ENCODE assay signal across 1 cellular context in the genomic region with DNA sequence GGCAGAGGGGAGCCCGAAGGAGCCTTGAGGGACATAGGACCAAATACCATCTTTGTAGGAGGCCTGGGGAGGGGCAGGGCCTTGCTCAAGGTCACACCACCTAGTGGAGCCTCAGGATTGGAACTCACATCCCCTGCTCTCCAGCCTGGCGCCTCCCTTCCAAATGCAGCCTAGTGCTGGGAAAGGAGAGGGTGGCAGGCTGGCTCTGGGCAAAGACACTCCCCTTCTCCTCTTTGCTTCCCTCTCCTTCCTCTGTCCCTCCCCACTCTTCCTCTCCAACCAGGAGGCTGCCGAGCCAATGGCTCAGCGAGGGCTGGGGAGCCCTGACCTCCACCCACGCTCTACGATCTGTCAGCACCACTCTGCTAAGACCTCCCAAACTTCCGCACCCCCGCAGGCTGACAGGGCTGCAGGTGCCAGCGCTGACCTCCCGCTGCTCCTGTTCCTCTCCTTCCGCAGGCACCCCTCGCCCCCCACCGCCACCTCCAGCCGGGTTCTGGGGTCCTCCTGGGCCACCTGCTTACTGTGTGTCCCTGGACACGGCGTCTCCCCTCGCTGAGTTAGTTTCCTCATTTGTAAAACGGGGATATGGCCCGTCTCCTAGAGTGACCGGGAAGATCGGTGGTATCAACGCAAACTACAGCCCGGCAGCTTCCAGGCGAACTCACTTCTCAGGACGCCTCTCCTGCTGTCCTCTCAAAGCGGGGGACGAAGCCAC.
TF ChIP-seq lines count a peak whose summit lies in the region.

No MANE protein-coding gene starts in this region.

TF ChIP-seq in HepG2, 621 proteins besides CTCF, POLR2A, EP300 and RAD21 (continued from another document and continues in another):
- TF ChIP-seq, protein P1, sequence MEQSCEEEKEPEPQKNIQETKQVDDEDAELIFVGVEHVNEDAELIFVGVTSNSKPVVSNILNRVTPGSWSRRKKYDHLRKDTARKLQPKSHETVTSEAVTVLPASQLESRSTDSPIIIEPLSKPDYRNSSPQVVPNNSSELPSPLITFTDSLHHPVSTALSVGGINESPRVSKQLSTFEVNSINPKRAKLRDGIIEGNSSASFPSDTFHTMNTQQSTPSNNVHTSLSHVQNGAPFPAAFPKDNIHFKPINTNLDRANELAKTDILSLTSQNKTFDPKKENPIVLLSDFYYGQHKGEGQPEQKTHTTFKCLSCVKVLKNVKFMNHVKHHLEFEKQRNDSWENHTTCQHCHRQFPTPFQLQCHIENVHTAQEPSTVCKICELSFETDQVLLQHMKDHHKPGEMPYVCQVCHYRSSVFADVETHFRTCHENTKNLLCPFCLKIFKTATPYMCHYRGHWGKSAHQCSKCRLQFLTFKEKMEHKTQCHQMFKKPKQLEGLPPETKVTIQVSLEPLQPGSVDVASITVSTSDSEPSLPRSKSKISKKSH (CRISPR knock-in tag; IDR thresholded peaks at IDR 0.05; ENCODE audit: borderline replicate concordance), result no peak
- TF ChIP-seq, protein P2, sequence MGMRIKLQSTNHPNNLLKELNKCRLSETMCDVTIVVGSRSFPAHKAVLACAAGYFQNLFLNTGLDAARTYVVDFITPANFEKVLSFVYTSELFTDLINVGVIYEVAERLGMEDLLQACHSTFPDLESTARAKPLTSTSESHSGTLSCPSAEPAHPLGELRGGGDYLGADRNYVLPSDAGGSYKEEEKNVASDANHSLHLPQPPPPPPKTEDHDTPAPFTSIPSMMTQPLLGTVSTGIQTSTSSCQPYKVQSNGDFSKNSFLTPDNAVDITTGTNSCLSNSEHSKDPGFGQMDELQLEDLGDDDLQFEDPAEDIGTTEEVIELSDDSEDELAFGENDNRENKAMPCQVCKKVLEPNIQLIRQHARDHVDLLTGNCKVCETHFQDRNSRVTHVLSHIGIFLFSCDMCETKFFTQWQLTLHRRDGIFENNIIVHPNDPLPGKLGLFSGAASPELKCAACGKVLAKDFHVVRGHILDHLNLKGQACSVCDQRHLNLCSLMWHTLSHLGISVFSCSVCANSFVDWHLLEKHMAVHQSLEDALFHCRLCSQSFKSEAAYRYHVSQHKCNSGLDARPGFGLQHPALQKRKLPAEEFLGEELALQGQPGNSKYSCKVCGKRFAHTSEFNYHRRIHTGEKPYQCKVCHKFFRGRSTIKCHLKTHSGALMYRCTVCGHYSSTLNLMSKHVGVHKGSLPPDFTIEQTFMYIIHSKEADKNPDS (CRISPR knock-in tag; IDR thresholded peaks at IDR 0.05), result no peak
- no peak for TF ChIP-seq IKZF4 (CRISPR knock-in tag; IDR thresholded peaks at IDR 0.05; ENCODE audit: borderline replicate concordance, low read depth, not compliant biosample characterization)
- no peak for TF ChIP-seq FIP1L1 (IDR thresholded peaks at IDR 0.05; ENCODE audit: borderline replicate concordance, insufficient read depth, low read depth, low read length)
- TF ChIP-seq TEAD3 (CRISPR knock-in tag; optimal IDR thresholded peaks at IDR 0.05; ENCODE audit: borderline replicate concordance), result peak; percentile 63
- TF ChIP-seq, protein P3, sequence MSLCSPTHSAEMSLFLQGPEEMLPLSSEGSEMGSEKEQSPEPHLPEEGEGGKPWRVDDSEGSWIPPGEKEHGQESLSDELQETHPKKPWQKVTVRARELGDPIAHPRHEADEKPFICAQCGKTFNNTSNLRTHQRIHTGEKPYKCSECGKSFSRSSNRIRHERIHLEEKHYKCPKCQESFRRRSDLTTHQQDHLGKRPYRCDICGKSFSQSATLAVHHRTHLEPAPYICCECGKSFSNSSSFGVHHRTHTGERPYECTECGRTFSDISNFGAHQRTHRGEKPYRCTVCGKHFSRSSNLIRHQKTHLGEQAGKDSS (CRISPR knock-in tag; IDR thresholded peaks at IDR 0.05; ENCODE audit: borderline replicate concordance, low read depth), result no peak; the same call in 1 of the 2 replicates
- TF ChIP-seq SALL1 (CRISPR knock-in tag; IDR thresholded peaks at IDR 0.05), result 0 out of 2 replicates have a peak, but pooled peaks have one; percentile 57
- TF ChIP-seq, protein P4, sequence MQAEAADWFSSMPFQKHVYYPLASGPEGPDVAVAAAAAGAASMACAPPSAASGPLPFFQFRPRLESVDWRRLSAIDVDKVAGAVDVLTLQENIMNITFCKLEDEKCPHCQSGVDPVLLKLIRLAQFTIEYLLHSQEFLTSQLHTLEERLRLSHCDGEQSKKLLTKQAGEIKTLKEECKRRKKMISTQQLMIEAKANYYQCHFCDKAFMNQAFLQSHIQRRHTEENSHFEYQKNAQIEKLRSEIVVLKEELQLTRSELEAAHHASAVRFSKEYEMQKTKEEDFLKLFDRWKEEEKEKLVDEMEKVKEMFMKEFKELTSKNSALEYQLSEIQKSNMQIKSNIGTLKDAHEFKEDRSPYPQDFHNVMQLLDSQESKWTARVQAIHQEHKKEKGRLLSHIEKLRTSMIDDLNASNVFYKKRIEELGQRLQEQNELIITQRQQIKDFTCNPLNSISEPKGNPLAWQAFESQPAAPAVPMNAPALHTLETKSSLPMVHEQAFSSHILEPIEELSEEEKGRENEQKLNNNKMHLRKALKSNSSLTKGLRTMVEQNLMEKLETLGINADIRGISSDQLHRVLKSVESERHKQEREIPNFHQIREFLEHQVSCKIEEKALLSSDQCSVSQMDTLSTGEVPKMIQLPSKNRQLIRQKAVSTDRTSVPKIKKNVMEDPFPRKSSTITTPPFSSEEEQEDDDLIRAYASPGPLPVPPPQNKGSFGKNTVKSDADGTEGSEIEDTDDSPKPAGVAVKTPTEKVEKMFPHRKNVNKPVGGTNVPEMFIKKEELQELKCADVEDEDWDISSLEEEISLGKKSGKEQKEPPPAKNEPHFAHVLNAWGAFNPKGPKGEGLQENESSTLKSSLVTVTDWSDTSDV (CRISPR knock-in tag; IDR thresholded peaks at IDR 0.05), result no peak
- TF ChIP-seq, protein P5, sequence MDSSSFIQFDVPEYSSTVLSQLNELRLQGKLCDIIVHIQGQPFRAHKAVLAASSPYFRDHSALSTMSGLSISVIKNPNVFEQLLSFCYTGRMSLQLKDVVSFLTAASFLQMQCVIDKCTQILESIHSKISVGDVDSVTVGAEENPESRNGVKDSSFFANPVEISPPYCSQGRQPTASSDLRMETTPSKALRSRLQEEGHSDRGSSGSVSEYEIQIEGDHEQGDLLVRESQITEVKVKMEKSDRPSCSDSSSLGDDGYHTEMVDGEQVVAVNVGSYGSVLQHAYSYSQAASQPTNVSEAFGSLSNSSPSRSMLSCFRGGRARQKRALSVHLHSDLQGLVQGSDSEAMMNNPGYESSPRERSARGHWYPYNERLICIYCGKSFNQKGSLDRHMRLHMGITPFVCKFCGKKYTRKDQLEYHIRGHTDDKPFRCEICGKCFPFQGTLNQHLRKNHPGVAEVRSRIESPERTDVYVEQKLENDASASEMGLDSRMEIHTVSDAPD (CRISPR knock-in tag; IDR thresholded peaks at IDR 0.05), result no peak
- no peak; the same call in 1 of the 2 replicates for TF ChIP-seq SAP130 (CRISPR knock-in tag; IDR thresholded peaks at IDR 0.05; ENCODE audit: low read depth)
- TF ChIP-seq ZNF136 (CRISPR knock-in tag; IDR thresholded peaks at IDR 0.05; ENCODE audit: low read depth), result no peak
- TF ChIP-seq, protein P6, sequence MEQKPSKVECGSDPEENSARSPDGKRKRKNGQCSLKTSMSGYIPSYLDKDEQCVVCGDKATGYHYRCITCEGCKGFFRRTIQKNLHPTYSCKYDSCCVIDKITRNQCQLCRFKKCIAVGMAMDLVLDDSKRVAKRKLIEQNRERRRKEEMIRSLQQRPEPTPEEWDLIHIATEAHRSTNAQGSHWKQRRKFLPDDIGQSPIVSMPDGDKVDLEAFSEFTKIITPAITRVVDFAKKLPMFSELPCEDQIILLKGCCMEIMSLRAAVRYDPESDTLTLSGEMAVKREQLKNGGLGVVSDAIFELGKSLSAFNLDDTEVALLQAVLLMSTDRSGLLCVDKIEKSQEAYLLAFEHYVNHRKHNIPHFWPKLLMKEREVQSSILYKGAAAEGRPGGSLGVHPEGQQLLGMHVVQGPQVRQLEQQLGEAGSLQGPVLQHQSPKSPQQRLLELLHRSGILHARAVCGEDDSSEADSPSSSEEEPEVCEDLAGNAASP (CRISPR knock-in tag; IDR thresholded peaks at IDR 0.05; ENCODE audit: borderline replicate concordance), result no peak; the same call in 1 of the 2 replicates
- TF ChIP-seq, protein P7, sequence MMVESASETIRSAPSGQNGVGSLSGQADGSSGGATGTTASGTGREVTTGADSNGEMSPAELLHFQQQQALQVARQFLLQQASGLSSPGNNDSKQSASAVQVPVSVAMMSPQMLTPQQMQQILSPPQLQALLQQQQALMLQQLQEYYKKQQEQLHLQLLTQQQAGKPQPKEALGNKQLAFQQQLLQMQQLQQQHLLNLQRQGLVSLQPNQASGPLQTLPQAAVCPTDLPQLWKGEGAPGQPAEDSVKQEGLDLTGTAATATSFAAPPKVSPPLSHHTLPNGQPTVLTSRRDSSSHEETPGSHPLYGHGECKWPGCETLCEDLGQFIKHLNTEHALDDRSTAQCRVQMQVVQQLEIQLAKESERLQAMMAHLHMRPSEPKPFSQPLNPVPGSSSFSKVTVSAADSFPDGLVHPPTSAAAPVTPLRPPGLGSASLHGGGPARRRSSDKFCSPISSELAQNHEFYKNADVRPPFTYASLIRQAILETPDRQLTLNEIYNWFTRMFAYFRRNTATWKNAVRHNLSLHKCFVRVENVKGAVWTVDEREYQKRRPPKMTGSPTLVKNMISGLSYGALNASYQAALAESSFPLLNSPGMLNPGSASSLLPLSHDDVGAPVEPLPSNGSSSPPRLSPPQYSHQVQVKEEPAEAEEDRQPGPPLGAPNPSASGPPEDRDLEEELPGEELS (CRISPR knock-in tag; IDR thresholded peaks at IDR 0.05), result no peak
- TF ChIP-seq, protein P8, sequence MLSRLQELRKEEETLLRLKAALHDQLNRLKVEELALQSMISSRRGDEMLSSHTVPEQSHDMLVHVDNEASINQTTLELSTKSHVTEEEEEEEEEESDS (CRISPR knock-in tag; IDR thresholded peaks at IDR 0.05; ENCODE audit: borderline replicate concordance), result no peak
- TF ChIP-seq EHMT2 (IDR thresholded peaks at IDR 0.05; ENCODE audit: borderline replicate concordance, low read depth, low read length), result no peak
- no peak for TF ChIP-seq ZNF30 (CRISPR knock-in tag; IDR thresholded peaks at IDR 0.05)
- no peak for TF ChIP-seq HHEX (CRISPR knock-in tag; IDR thresholded peaks at IDR 0.05)
- TF ChIP-seq KLF16 (CRISPR knock-in tag; IDR thresholded peaks at IDR 0.05), result peak in 1 of 2 experiments; percentile 46; a peak in 1 of 4 replicates
- no peak for TF ChIP-seq ZNF337 (CRISPR knock-in tag; IDR thresholded peaks at IDR 0.05; ENCODE audit: borderline replicate concordance, low read depth)
- no peak for TF ChIP-seq ZBTB38 (CRISPR knock-in tag; IDR thresholded peaks at IDR 0.05)
- TF ChIP-seq CREM (IDR thresholded peaks at IDR 0.05), result peak; percentile 25; the same call in 1 of the 2 replicates
- TF ChIP-seq CREM (CRISPR knock-in tag; IDR thresholded peaks at IDR 0.05), result no peak
- TF ChIP-seq, protein P9, sequence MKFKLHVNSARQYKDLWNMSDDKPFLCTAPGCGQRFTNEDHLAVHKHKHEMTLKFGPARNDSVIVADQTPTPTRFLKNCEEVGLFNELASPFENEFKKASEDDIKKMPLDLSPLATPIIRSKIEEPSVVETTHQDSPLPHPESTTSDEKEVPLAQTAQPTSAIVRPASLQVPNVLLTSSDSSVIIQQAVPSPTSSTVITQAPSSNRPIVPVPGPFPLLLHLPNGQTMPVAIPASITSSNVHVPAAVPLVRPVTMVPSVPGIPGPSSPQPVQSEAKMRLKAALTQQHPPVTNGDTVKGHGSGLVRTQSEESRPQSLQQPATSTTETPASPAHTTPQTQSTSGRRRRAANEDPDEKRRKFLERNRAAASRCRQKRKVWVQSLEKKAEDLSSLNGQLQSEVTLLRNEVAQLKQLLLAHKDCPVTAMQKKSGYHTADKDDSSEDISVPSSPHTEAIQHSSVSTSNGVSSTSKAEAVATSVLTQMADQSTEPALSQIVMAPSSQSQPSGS (CRISPR knock-in tag; IDR thresholded peaks at IDR 0.05), result no peak
- TF ChIP-seq ZFP62 (CRISPR knock-in tag; IDR thresholded peaks at IDR 0.05), result no peak
- TF ChIP-seq SMARCE1 (IDR thresholded peaks at IDR 0.05; ENCODE audit: borderline replicate concordance), result no peak
- TF ChIP-seq ZNF441 (CRISPR knock-in tag; IDR thresholded peaks at IDR 0.05; ENCODE audit: borderline replicate concordance), result no peak
- no peak for TF ChIP-seq EZH2 (conservative IDR thresholded peaks at IDR 0.05; ENCODE audit: low read depth, low read length)
- no peak for TF ChIP-seq LCORL (IDR thresholded peaks at IDR 0.05)
- no peak for TF ChIP-seq LCORL (CRISPR knock-in tag; IDR thresholded peaks at IDR 0.05)
- TF ChIP-seq PTBP1 (IDR thresholded peaks at IDR 0.05; ENCODE audit: low read depth, low read length, poor library complexity, severe bottlenecking), result no peak
- peak; percentile 89 for TF ChIP-seq HIVEP1 (CRISPR knock-in tag; IDR thresholded peaks at IDR 0.05)
- TF ChIP-seq, protein P10, sequence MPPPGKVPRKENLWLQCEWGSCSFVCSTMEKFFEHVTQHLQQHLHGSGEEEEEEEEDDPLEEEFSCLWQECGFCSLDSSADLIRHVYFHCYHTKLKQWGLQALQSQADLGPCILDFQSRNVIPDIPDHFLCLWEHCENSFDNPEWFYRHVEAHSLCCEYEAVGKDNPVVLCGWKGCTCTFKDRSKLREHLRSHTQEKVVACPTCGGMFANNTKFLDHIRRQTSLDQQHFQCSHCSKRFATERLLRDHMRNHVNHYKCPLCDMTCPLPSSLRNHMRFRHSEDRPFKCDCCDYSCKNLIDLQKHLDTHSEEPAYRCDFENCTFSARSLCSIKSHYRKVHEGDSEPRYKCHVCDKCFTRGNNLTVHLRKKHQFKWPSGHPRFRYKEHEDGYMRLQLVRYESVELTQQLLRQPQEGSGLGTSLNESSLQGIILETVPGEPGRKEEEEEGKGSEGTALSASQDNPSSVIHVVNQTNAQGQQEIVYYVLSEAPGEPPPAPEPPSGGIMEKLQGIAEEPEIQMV (CRISPR knock-in tag; IDR thresholded peaks at IDR 0.05; ENCODE audit: low read depth), result 0 out of 2 replicates have a peak, but pooled peaks have one; percentile 1
- no peak for TF ChIP-seq ZNF549 (CRISPR knock-in tag; IDR thresholded peaks at IDR 0.05)
- TF ChIP-seq, protein P11, sequence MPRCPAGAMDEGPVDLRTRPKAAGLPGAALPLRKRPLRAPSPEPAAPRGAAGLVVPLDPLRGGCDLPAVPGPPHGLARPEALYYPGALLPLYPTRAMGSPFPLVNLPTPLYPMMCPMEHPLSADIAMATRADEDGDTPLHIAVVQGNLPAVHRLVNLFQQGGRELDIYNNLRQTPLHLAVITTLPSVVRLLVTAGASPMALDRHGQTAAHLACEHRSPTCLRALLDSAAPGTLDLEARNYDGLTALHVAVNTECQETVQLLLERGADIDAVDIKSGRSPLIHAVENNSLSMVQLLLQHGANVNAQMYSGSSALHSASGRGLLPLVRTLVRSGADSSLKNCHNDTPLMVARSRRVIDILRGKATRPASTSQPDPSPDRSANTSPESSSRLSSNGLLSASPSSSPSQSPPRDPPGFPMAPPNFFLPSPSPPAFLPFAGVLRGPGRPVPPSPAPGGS (CRISPR knock-in tag; IDR thresholded peaks at IDR 0.05), result no peak
- no peak for TF ChIP-seq ZNF326 (CRISPR knock-in tag; IDR thresholded peaks at IDR 0.05; ENCODE audit: borderline replicate concordance)
- TF ChIP-seq KDM3A (CRISPR knock-in tag; IDR thresholded peaks at IDR 0.05; ENCODE audit: low read depth), result no peak; the same call in 1 of the 2 replicates
- no peak for TF ChIP-seq KMT2A (CRISPR knock-in tag; IDR thresholded peaks at IDR 0.05)
- TF ChIP-seq, protein P12, sequence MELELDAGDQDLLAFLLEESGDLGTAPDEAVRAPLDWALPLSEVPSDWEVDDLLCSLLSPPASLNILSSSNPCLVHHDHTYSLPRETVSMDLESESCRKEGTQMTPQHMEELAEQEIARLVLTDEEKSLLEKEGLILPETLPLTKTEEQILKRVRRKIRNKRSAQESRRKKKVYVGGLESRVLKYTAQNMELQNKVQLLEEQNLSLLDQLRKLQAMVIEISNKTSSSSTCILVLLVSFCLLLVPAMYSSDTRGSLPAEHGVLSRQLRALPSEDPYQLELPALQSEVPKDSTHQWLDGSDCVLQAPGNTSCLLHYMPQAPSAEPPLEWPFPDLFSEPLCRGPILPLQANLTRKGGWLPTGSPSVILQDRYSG (CRISPR knock-in tag; IDR thresholded peaks at IDR 0.05), result no peak
- no peak for TF ChIP-seq ZNF121 (CRISPR knock-in tag; IDR thresholded peaks at IDR 0.05)
- TF ChIP-seq PHB2 (IDR thresholded peaks at IDR 0.05; ENCODE audit: partially characterized antibody), result no peak
- no peak for TF ChIP-seq ZNF841 (CRISPR knock-in tag; IDR thresholded peaks at IDR 0.05; ENCODE audit: borderline replicate concordance)
